ENCODE assay signal across 24 cellular contexts in the genomic region with DNA sequence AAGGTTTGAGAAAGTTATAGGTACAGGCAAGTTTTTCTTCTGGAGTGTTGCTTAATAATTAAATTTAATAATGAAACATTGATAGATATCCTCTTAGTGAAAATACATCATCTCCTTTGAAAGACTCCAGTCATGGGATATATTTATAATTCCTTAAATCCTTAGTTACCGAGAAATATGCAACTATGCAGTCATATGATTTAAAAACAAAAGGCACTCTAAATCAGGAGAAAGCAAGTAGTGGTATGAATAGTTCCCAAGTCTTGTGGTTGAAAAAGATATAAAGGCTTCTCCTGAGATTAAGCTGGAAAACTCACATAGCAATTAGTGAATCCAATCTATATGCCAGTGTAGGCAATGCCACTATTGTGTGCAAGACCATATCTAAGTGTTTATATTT.
A peak's percentile ranks its signal among the peaks of the same experiment; 100 is the strongest.
DNase-seq lines count a peak whose midpoint lies in the region; ATAC-seq, FAIRE-seq and TF ChIP-seq lines count a peak whose summit lies in the region.
"Had no signal": no experiment of that assay in that cellular context is flagged by ENCODE, and none has a peak within 500 bp of the region (broad histone marks: within the 10 kb centered on the region; RNA-seq: fewer than 3 reads in every experiment).

No MANE protein-coding gene starts in this region.

- TF ChIP-seq CTCF in esophagus muscularis mucosa (IDR thresholded peaks at IDR 0.05): no peak

- ATAC-seq in HG03469 (IDR thresholded peaks at IDR 0.05; ENCODE audit: unreplicated experiment): no peak
- ATAC-seq: CD8-positive, alpha-beta T cell; GM12878 had no signal

- no peaks in the 10 kb centered on the region for H3K27me3 ChIP-seq in esophagus muscularis mucosa
- H3K27me3 ChIP-seq: BLaER1 treated with 17β-estradiol and CSF1 and Interleukin-3, amounts not matched to agents 10 nM and 100 nM had no signal

- TF ChIP-seq POLR2A in esophagus muscularis mucosa (IDR thresholded peaks at IDR 0.05; ENCODE audit: low read depth): no peak
- no peak for TF ChIP-seq POLR2A in GM12891 (IDR thresholded peaks at IDR 0.05; ENCODE audit: low read depth, low read length)

- DNase-seq in COLO829 (ENCODE audit: low spot score) (peak; percentile 5), NCI-H69 (lab: John Stamatoyannopoulos, UW) (peak; percentile 35), amniotic epithelial cell (ENCODE audit: low read depth) (peak; percentile 68), foreskin melanocyte (peak; percentile 71), ACHN (no peak), esophagus muscularis mucosa (ENCODE audit: extremely low spot score) (no peak), GM12891 (ENCODE audit: insufficient read length, low spot score) (no peak)
- DNase-seq: 8988T; AML-193; CD4-positive, alpha-beta T cell; CD8-positive, alpha-beta T cell; COR-L47; DMS 273 treated with DMSO at 0.1 percent for 48 hours; DMS153; DMS53; DMS79; DND-41; EL; GDM1 had no signal

- H3K27ac ChIP-seq in esophagus muscularis mucosa (replicated peaks in 1 of 4): no peak overlapping the region
- H3K27ac ChIP-seq: BLaER1 treated with 17β-estradiol and CSF1 and Interleukin-3, amounts not matched to agents 10 nM and 100 nM; C4-2B had no signal

- no peak for TF ChIP-seq EP300 in esophagus muscularis mucosa (IDR thresholded peaks at IDR 0.05)

- H3K36me3 ChIP-seq in esophagus muscularis mucosa: no peaks in the 10 kb centered on the region
- H3K36me3 ChIP-seq: BLaER1 treated with 17β-estradiol and CSF1 and Interleukin-3, amounts not matched to agents 10 nM and 100 nM had no signal

- WGBS in esophagus muscularis mucosa: 39% methylated on average over 1 of the region's 1 CpG

- intact Hi-C loops in esophagus muscularis mucosa (cut with DNase I): no loop called here

- H3K4me1 ChIP-seq in esophagus muscularis mucosa: peaks cover 0 to 13% (median 4%) of the 10 kb centered on the region in 4 donors

- in situ Hi-C loops in ACHN (cut with HindIII; ENCODE audit: low pct_ligation_motif_present, low pct_unique_long_range_greater_than_20kb, low sequenced_read_pairs): no loop called here

- no peak for FAIRE-seq in GM12891 (lab: Jason Lieb, UNC)
- FAIRE-seq: GM12878, GM19239 had no signal

- no peaks in the 10 kb centered on the region for H3K9me3 ChIP-seq in esophagus muscularis mucosa
- H3K9me3 ChIP-seq: BLaER1 treated with 17β-estradiol and CSF1 and Interleukin-3, amounts not matched to agents 10 nM and 100 nM had no signal

- H3K4me3 ChIP-seq in esophagus muscularis mucosa: no peak overlapping the region
- H3K4me3 ChIP-seq: BLaER1 treated with 17β-estradiol and CSF1 and Interleukin-3, amounts not matched to agents 10 nM and 100 nM; GM12878 had no signal

TF ChIP-seq in GM12891, 5 proteins besides CTCF, POLR2A, EP300 and RAD21:
- TF ChIP-seq POU2F2 (IDR thresholded peaks at IDR 0.05; ENCODE audit: low read depth, low read length): no peak
- TF ChIP-seq POLR2AphosphoS5 (IDR thresholded peaks at IDR 0.05; ENCODE audit: low read depth, low read length): no peak
- no peak for TF ChIP-seq SPI1 (IDR thresholded peaks at IDR 0.05; ENCODE audit: low read depth, low read length)
- TF ChIP-seq PAX5 (IDR thresholded peaks at IDR 0.05; ENCODE audit: insufficient read depth, low read length, severe bottlenecking): no peak
- TF ChIP-seq TAF1 (IDR thresholded peaks at IDR 0.05; ENCODE audit: low read depth, low read length): no peak

Comparison
In these comparisons a context has a peak if more than half of its experiments do, and no peak if none do; other contexts are left out.
1. DNase-seq: peak in COLO829 (single experiment), NCI-H69 (single experiment), amniotic epithelial cell (single experiment) and foreskin melanocyte (single experiment); none in ACHN (single experiment), esophagus muscularis mucosa (single experiment) and GM12891 (single experiment).